In genomic region chr12:119649202-119649808, GRCh38 we compare ENCODE assay signal across 9 cellular contexts. TPM values are rescaled to one million over a fixed set of nuclear protein-coding genes. Genes with fewer than 3 reads are reported as not detected.
A peak's percentile ranks its signal among the peaks of the same experiment; 100 is the strongest.
DNase-seq lines count a peak whose midpoint lies in the region; ATAC-seq, FAIRE-seq and TF ChIP-seq lines count a peak whose summit lies in the region.
"Had no signal": no experiment of that assay in that cellular context is flagged by ENCODE, and none has a peak within 500 bp of the region (broad histone marks: within the 10 kb centered on the region; RNA-seq: fewer than 3 reads in every experiment).

No MANE protein-coding gene starts in this region.

- intact Hi-C loops in dorsolateral prefrontal cortex (cut with DNase I) = no loop called here

- no peak for ATAC-seq in GM18519 (IDR thresholded peaks at IDR 0.05; ENCODE audit: low FRiP score, unreplicated experiment)
- no peak for ATAC-seq in GM18520 (IDR thresholded peaks at IDR 0.05; ENCODE audit: unreplicated experiment)
- ATAC-seq in GM21381 (IDR thresholded peaks at IDR 0.05; ENCODE audit: unreplicated experiment) = no peak

- TF ChIP-seq CTCF in dorsolateral prefrontal cortex (IDR thresholded peaks at IDR 0.05 in 54 of 56, conservative IDR thresholded peaks at IDR 0.05 in 2 of 56; ENCODE audit: low read depth in 1 of 56, partially characterized antibody in 56 of 56) = peak; percentile 42 to 75 (median 60)

- H3K4me1 ChIP-seq in small intestine (ENCODE audit: control insufficient read depth in 2 of 2, insufficient read depth in 1 of 2, low read depth in 1 of 2, low read length in 1 of 2) = no peaks in the 10 kb centered on the region

- H3K9me3 ChIP-seq in small intestine (ENCODE audit: control insufficient read depth, low read depth) = no peaks in the 10 kb centered on the region

- H3K36me3 ChIP-seq in small intestine (ENCODE audit: control insufficient read depth in 2 of 2, insufficient read depth in 2 of 2, low read length in 2 of 2) = no peaks in the 10 kb centered on the region

- H3K27ac ChIP-seq in dorsolateral prefrontal cortex = no peak overlapping the region
- H3K27ac ChIP-seq in small intestine (ENCODE audit: low read depth in 1 of 2, low read length in 1 of 2) = no peak overlapping the region

- H3K27me3 ChIP-seq in dorsolateral prefrontal cortex (no peaks in the 10 kb centered on the region), small intestine (ENCODE audit: control insufficient read depth in 2 of 2, insufficient read depth in 2 of 2, low read length in 2 of 2) (no peaks in the 10 kb centered on the region)

- 64 to 68% (median 65%) methylated on average over 4 of the region's 4 CpGs for WGBS in small intestine, 3 donors

- H3K4me3 ChIP-seq in dorsolateral prefrontal cortex (no peak overlapping the region), small intestine (ENCODE audit: low read depth in 1 of 2, low read length in 2 of 2) (no peak overlapping the region)

- peak; percentile 32 for DNase-seq in NCI-H2029 treated with DMSO at 0.1 percent for 48 hours (lab: John Stamatoyannopoulos, UW)
- DNase-seq in NCI-H2029 (lab: John Stamatoyannopoulos, UW) = no peak
- peak; percentile 11 for DNase-seq in NCI-H1105 (lab: John Stamatoyannopoulos, UW)
- no peak for DNase-seq in dorsolateral prefrontal cortex
- DNase-seq in small intestine = peak; percentile 18

- FAIRE-seq in small intestine (lab: Jason Lieb, UNC) = no peak

RNA-seq across cellular contexts. Expression of gene PRKAB1, which starts 18.6 kb away (rescaled TPM):
- total RNA-seq in dorsolateral prefrontal cortex = 10 to 100 TPM; 17.0 to 44.5 (median 30.2) TPM
- 10 to 100 TPM; 32.3 to 70.2 (median 66.7) TPM for polyA plus RNA-seq in small intestine

RNA-seq across cellular contexts. Expression of gene TMEM233, which starts 55.7 kb away (rescaled TPM):
- total RNA-seq in dorsolateral prefrontal cortex = 1 to 10 TPM in 112 of 120 experiments, under 1 TPM in 8; 0.50 to 9.1 (median 2.7) TPM
- under 1 TPM in 1 of 3 donors, not detected in 2; 0.58 TPM for polyA plus RNA-seq in small intestine
- total RNA-seq: activated CD8-positive, alpha-beta memory T cell treated with anti-CD3 and anti-CD28 coated beads for 36 hours had no signal

Comparison
In these comparisons a context has a peak if more than half of its experiments do, and no peak if none do; other contexts are left out.
1. DNase-seq: peak in NCI-H2029 treated with DMSO at 0.1 percent for 48 hours (single experiment), NCI-H1105 (single experiment) and small intestine (single experiment); none in NCI-H2029 (single experiment) and dorsolateral prefrontal cortex (0 of 10).